In genomic region chrX:55593296-55593695, GRCh38 we compare ENCODE assay signal across 23 cellular contexts. TPM values are rescaled to one million over a fixed set of nuclear protein-coding genes. Genes with fewer than 3 reads are reported as not detected.
DNase-seq lines count a peak whose midpoint lies in the region; ATAC-seq lines count a peak whose summit lies in the region.
"Had no signal": no experiment of that assay in that cellular context is flagged by ENCODE, and none has a peak within 500 bp of the region (broad histone marks: within the 10 kb centered on the region; RNA-seq: fewer than 3 reads in every experiment).

No MANE protein-coding gene starts in this region.

- DNase-seq in H4 (ENCODE audit: low spot score) (peak; percentile 23), NCI-H2227 treated with DMSO at 0.1 percent for 48 hours (lab: John Stamatoyannopoulos, UW) (peak; percentile 93), SK-N-DZ (ENCODE audit: low spot score) (peak; percentile 3), NCI-H1048 (lab: John Stamatoyannopoulos, UW) (no peak), iPS-NIHi7 (ENCODE audit: extremely low spot score) (no peak)
- DNase-seq: 8988T; ACHN; AML-193; BE2C; CD4-positive, alpha-beta T cell; CD8-positive, alpha-beta memory T cell; DMS 273 treated with DMSO at 0.1 percent for 48 hours; DMS79; GF-D8; GM23248; H9 had no signal

- ATAC-seq in GM19035 (IDR thresholded peaks at IDR 0.05; ENCODE audit: unreplicated experiment), result no peak
- no peak for ATAC-seq in GM18861 (IDR thresholded peaks at IDR 0.05; ENCODE audit: unreplicated experiment)
- ATAC-seq: A549, HCT116 had no signal

RNA-seq across cellular contexts. Expression of gene FOXR2, which starts 29.9 kb away (rescaled TPM):
- total RNA-seq in H4 (2014; rRNA removed; shearing (Covaris generic)), result 7.5 and 8.1 TPM in 2 replicates
- 0.30 and 1.3 TPM in 2 replicates for polyA plus RNA-seq in SK-N-DZ (2014; cell fraction: cytosol; rRNA removed)
- 0.46 and 0.69 TPM in 2 replicates for polyA plus RNA-seq in SK-N-DZ (2014; cell fraction: nucleus; rRNA removed)
- total RNA-seq: CD4-positive, alpha-beta T cell; CD8-positive, alpha-beta memory T cell; G401; GM23248; H1; H9 had no signal
- polyA plus RNA-seq: A549; CD14-positive monocyte; CD8-positive, alpha-beta memory T cell; GM23248; H1 had no signal

Comparison
In these comparisons a context has a peak if more than half of its experiments do, and no peak if none do; other contexts are left out.
1. DNase-seq: peak in H4 (single experiment), NCI-H2227 treated with DMSO at 0.1 percent for 48 hours (single experiment) and SK-N-DZ (single experiment); none in NCI-H1048 (single experiment) and iPS-NIHi7 (single experiment).